Comparison of ENCODE assay signal across 12 cellular contexts in the genomic region with DNA sequence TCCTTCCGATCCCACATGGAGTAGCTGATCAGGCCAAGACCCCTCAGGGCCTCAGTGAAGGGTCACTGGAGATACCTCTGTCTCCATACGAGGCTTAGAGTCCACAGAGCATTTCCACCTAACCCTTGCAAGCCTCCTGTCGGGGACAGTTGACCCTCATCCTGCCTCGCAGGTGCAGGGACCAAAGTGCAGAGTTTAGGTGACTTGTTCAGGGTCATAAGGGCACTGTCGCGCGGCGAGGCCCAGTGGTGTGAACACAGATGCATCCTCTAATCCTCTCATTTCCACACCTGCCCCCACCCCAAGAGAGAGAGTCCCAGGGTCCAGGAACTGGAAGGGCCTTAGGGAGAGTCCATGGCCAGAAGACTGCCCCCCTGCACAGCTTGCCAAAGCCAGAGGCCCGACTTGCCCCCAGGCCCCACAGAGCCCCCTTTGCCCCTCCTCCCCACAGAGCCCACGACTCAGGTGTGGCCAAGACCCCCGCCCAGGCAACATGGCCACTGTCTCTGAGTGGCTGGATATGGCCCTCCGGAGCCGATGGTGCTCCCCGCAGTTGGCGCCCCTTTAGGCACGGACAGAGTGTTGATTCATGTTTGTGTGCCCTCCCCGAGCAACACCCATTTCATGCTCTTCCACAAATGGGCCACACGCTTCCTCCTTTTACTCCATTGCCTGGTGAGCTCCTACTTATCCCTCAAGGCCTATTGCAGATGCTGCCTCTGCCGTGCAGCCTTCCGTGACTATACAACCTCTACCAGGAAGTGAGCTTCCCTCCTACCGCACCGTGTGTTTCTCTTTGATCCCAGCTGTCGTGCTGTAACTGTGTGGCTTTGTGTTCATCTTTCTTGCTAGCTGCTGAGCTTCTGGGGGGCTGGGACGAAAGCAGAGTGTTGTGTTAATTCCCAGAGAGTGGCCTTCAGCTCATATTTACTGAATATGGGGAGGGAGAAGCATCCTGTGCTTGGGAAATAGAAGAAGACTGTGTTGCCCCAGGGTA. TPM values are rescaled to one million over a fixed set of nuclear protein-coding genes. Genes with fewer than 3 reads are reported as not detected.
DNase-seq lines count a peak whose midpoint lies in the region; ATAC-seq, FAIRE-seq and TF ChIP-seq lines count a peak whose summit lies in the region.
"Had no signal": no experiment of that assay in that cellular context is flagged by ENCODE, and none has a peak within 500 bp of the region (broad histone marks: within the 10 kb centered on the region; RNA-seq: fewer than 3 reads in every experiment).

No MANE protein-coding gene starts in this region.

- H3K27ac Mint-ChIP-seq in activated CD8-positive, alpha-beta memory T cell treated with anti-CD3 and anti-CD28 coated beads, Interleukin-2, amount 10 ng/mL, durations not matched to agents 7 days and 5 days, result peak overlapping the region; percentile 87
- H3K27ac Mint-ChIP-seq in stimulated activated naive CD8-positive, alpha-beta T cell treated with anti-CD3 and anti-CD28 coated beads, Interleukin-15, Interleukin-2, amounts not matched to agents 100 ng/mL and 50 ng/mL, for 24 hours, result peak overlapping the region; percentile 65

- no peak overlapping the region for H3K4me3 ChIP-seq in bronchial epithelial cell (ENCODE audit: low read depth, low read length)

- peaks cover 2% of the 10 kb centered on the region for H3K9me3 Mint-ChIP-seq in activated CD8-positive, alpha-beta memory T cell treated with anti-CD3 and anti-CD28 coated beads, Interleukin-2, amount 10 ng/mL, durations not matched to agents 7 days and 5 days (ENCODE audit: low read depth)
- H3K9me3 Mint-ChIP-seq in stimulated activated naive CD8-positive, alpha-beta T cell treated with anti-CD3 and anti-CD28 coated beads, Interleukin-15, Interleukin-2, amounts not matched to agents 100 ng/mL and 50 ng/mL, for 24 hours, result no peaks in the 10 kb centered on the region
- H3K9me3 Mint-ChIP-seq: neural crest cell had no signal

- H3K4me1 Mint-ChIP-seq in activated CD8-positive, alpha-beta memory T cell treated with anti-CD3 and anti-CD28 coated beads, Interleukin-2, amount 10 ng/mL, durations not matched to agents 7 days and 5 days, result peaks cover 53% of the 10 kb centered on the region
- H3K4me1 Mint-ChIP-seq in stimulated activated naive CD8-positive, alpha-beta T cell treated with anti-CD3 and anti-CD28 coated beads, Interleukin-15, Interleukin-2, amounts not matched to agents 100 ng/mL and 50 ng/mL, for 24 hours (ENCODE audit: low read depth), result peaks cover 55% of the 10 kb centered on the region

- ATAC-seq in activated CD8-positive, alpha-beta memory T cell treated with anti-CD3 and anti-CD28 coated beads, Interleukin-2, amount 10 ng/mL, durations not matched to agents 7 days and 5 days, result no peak

- H3K27me3 ChIP-seq in bronchial epithelial cell (ENCODE audit: control insufficient read depth, insufficient read depth, low read length), result peaks cover 3% of the 10 kb centered on the region

- peak overlapping the region; percentile 79 for H3K4me3 Mint-ChIP-seq in activated CD8-positive, alpha-beta memory T cell treated with anti-CD3 and anti-CD28 coated beads, Interleukin-2, amount 10 ng/mL, durations not matched to agents 7 days and 5 days
- no peak overlapping the region for H3K4me3 Mint-ChIP-seq in stimulated activated naive CD8-positive, alpha-beta T cell treated with anti-CD3 and anti-CD28 coated beads, Interleukin-15, Interleukin-2, amounts not matched to agents 100 ng/mL and 50 ng/mL, for 24 hours
- H3K4me3 Mint-ChIP-seq: neural crest cell had no signal

- peaks cover 9% of the 10 kb centered on the region for H3K27me3 Mint-ChIP-seq in activated CD8-positive, alpha-beta memory T cell treated with anti-CD3 and anti-CD28 coated beads, Interleukin-2, amount 10 ng/mL, durations not matched to agents 7 days and 5 days
- peaks cover 3% of the 10 kb centered on the region for H3K27me3 Mint-ChIP-seq in stimulated activated naive CD8-positive, alpha-beta T cell treated with anti-CD3 and anti-CD28 coated beads, Interleukin-15, Interleukin-2, amounts not matched to agents 100 ng/mL and 50 ng/mL, for 24 hours

- H3K36me3 Mint-ChIP-seq in activated CD8-positive, alpha-beta memory T cell treated with anti-CD3 and anti-CD28 coated beads, Interleukin-2, amount 10 ng/mL, durations not matched to agents 7 days and 5 days, result peaks cover 37% of the 10 kb centered on the region
- no peaks in the 10 kb centered on the region for H3K36me3 Mint-ChIP-seq in stimulated activated naive CD8-positive, alpha-beta T cell treated with anti-CD3 and anti-CD28 coated beads, Interleukin-15, Interleukin-2, amounts not matched to agents 100 ng/mL and 50 ng/mL, for 24 hours (ENCODE audit: low read depth)

- no peaks in the 10 kb centered on the region for H3K36me3 ChIP-seq in bronchial epithelial cell (ENCODE audit: control insufficient read depth, insufficient read depth, low read length)
- H3K36me3 ChIP-seq: thoracic aorta had no signal

- TF ChIP-seq CTCF in bronchial epithelial cell (IDR thresholded peaks at IDR 0.05; ENCODE audit: insufficient read depth, low read length, severe bottlenecking), result no peak

- DNase-seq in activated CD8-positive, alpha-beta memory T cell treated with anti-CD3 and anti-CD28 coated beads, Interleukin-2, amount 10 ng/mL, durations not matched to agents 7 days and 5 days, result peak; percentile 65
- DNase-seq in activated CD8-positive, alpha-beta memory T cell treated with anti-CD3 and anti-CD28 coated beads, Interleukin-2, amount 50 U/mL, for 4 hours, result no peak
- DNase-seq in NAMALWA (ENCODE audit: low spot score), result peak; percentile 64
- DNase-seq in bronchial epithelial cell (ENCODE audit: low read depth), result no peak
- DNase-seq in NCI-H1105 treated with DMSO at 0.1 percent for 48 hours (lab: John Stamatoyannopoulos, UW), result no peak
- no peak for DNase-seq in OCI-M2 (lab: John Stamatoyannopoulos, UW; ENCODE audit: unreplicated experiment)
- DNase-seq in NCI-H526 treated with DMSO at 0.1 percent for 48 hours (lab: John Stamatoyannopoulos, UW), result no peak
- DNase-seq: activated effector memory CD4-positive, alpha-beta T cell treated with anti-CD3 and anti-CD28 coated beads, Interleukin-2, amount 50 U/mL, for 16 hours; NCI-H510A had no signal

- FAIRE-seq in bronchial epithelial cell (lab: Jason Lieb, UNC), result peak; percentile 32

- CTCF ChIA-PET in activated CD8-positive, alpha-beta memory T cell treated with anti-CD3 and anti-CD28 coated beads, Interleukin-2, amount 10 ng/mL, durations not matched to agents 7 days and 5 days (lab: Charles Lee), result interaction anchor here (0.9 to 1.2 kb wide), 2 partner anchors 9 to 10 kb away, joined by 3 to 5 read pairs; no protein-coding TSS in a partner anchor

RNA-seq across cellular contexts. Expression of a gene that starts 1.7 kb away (rescaled TPM):
- 10 to 100 TPM; 21.2 to 32.7 TPM for total RNA-seq in activated CD8-positive, alpha-beta memory T cell treated with anti-CD3 and anti-CD28 coated beads, Interleukin-2, amount 10 ng/mL, durations not matched to agents 7 days and 5 days
- under 0.01 TPM in 1 of 2 replicates, not detected in the other for total RNA-seq in bronchial epithelial cell
- total RNA-seq: neural crest cell had no signal

RNA-seq across cellular contexts. Expression of a gene that starts 15.9 kb away (rescaled TPM):
- 10 to 100 TPM; 14.8 to 15.3 TPM for total RNA-seq in activated CD8-positive, alpha-beta memory T cell treated with anti-CD3 and anti-CD28 coated beads, Interleukin-2, amount 10 ng/mL, durations not matched to agents 7 days and 5 days
- total RNA-seq in bronchial epithelial cell, result 5.4 and 6.1 TPM in 2 replicates

RNA-seq across cellular contexts. Expression of a gene that starts 55.2 kb away (rescaled TPM):
- total RNA-seq in activated CD8-positive, alpha-beta memory T cell treated with anti-CD3 and anti-CD28 coated beads, Interleukin-2, amount 10 ng/mL, durations not matched to agents 7 days and 5 days, result 100 to 1,000 TPM; 162 to 200 TPM
- total RNA-seq in bronchial epithelial cell, result 148 and 228 TPM in 2 replicates

Comparison
In these comparisons a context has a peak if more than half of its experiments do, and no peak if none do; other contexts are left out.
1. DNase-seq: peak in activated CD8-positive, alpha-beta memory T cell treated with anti-CD3 and anti-CD28 coated beads, Interleukin-2, amount 10 ng/mL, durations not matched to agents 7 days and 5 days (single experiment) and NAMALWA (single experiment); none in activated CD8-positive, alpha-beta memory T cell treated with anti-CD3 and anti-CD28 coated beads, Interleukin-2, amount 50 U/mL, for 4 hours (single experiment), bronchial epithelial cell (single experiment), NCI-H1105 treated with DMSO at 0.1 percent for 48 hours (single experiment), OCI-M2 (single experiment) and NCI-H526 treated with DMSO at 0.1 percent for 48 hours (single experiment).
2. RNA of a gene that starts 1.7 kb away (total RNA-seq): 21.2 to 32.7 TPM in activated CD8-positive, alpha-beta memory T cell treated with anti-CD3 and anti-CD28 coated beads, Interleukin-2, amount 10 ng/mL, durations not matched to agents 7 days and 5 days; under 0.01 TPM in bronchial epithelial cell; every median in the first group is over 10 times any median in the second.